14 cellular contexts compared by ENCODE assay signal in the genomic region with DNA sequence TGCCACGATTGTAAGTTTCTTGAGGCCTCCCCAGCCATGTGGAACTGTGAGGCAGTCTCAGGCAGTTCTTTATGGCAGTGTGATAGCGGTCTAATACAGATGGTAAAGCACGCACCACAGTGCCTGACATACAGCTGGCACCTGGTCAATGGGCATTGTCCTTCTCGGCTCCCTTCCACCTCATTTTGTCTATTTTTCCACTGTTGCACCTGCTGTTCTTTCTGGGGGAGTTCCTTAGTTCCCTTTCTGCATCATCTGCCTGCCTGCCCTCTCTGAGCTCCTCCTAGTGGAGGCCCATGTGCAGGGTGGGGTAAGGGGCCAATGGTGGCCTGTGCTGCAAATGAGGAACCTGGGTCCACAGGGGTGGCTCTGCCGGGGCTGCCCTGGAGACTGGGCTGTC.
DNase-seq lines count a peak whose midpoint lies in the region; ATAC-seq, FAIRE-seq and TF ChIP-seq lines count a peak whose summit lies in the region.
"Had no signal": no experiment of that assay in that cellular context is flagged by ENCODE, and none has a peak within 500 bp of the region (broad histone marks: within the 10 kb centered on the region; RNA-seq: fewer than 3 reads in every experiment).

No MANE protein-coding gene starts in this region.

- H3K4me2 ChIP-seq in Loucy (ENCODE audit: low read depth, low read length, poor library complexity, severe bottlenecking): no peak overlapping the region

- H3K36me3 ChIP-seq in Loucy (ENCODE audit: insufficient read depth, low read length): no peaks in the 10 kb centered on the region
- H3K36me3 ChIP-seq in ascending aorta: no peaks in the 10 kb centered on the region

- no peak for FAIRE-seq in H54 (lab: Jason Lieb, UNC)
- FAIRE-seq: HTR-8/SVneo had no signal

- intact Hi-C loops in activated CD8-positive, alpha-beta T cell treated with anti-CD3 and anti-CD28 coated beads for 36 hours (cut with micrococcal nuclease): no loop called here
- intact Hi-C loops in ascending aorta (cut with DNase I): no loop called here

- no peak overlapping the region for H3K9ac ChIP-seq in Loucy (ENCODE audit: low read depth, low read length, poor library complexity, severe bottlenecking)

- no peak for TF ChIP-seq POLR2A in H54 (IDR thresholded peaks at IDR 0.05; ENCODE audit: low read depth, low read length)

- no peaks in the 10 kb centered on the region for H3K27me3 Mint-ChIP-seq in activated CD8-positive, alpha-beta T cell treated with anti-CD3 and anti-CD28 coated beads for 36 hours
- H3K27me3 Mint-ChIP-seq: type B pancreatic cell had no signal

- H3F3A ChIP-seq in Loucy (ENCODE audit: low read depth): no peaks in the 10 kb centered on the region

- H2AFZ ChIP-seq in Loucy (ENCODE audit: low read length): no peak overlapping the region

- H3K79me2 ChIP-seq in Loucy (ENCODE audit: insufficient read depth, low read length): no peaks in the 10 kb centered on the region

- H3K4me3 ChIP-seq in Loucy (ENCODE audit: low read length, poor library complexity, severe bottlenecking) (no peak overlapping the region), ascending aorta (no peak overlapping the region)

- H3K4me3 Mint-ChIP-seq in activated CD8-positive, alpha-beta T cell treated with anti-CD3 and anti-CD28 coated beads for 36 hours: no peak overlapping the region
- H3K4me3 Mint-ChIP-seq: type B pancreatic cell had no signal

- no peaks in the 10 kb centered on the region for H3K9me2 ChIP-seq in Loucy (replicated peaks; ENCODE audit: low read depth, low read length)

- no peaks in the 10 kb centered on the region for H3K9me3 ChIP-seq in Loucy (ENCODE audit: insufficient read depth, low read depth, low read length)
- H3K9me3 ChIP-seq in ascending aorta: no peaks in the 10 kb centered on the region

- no peaks in the 10 kb centered on the region for H3K36me3 Mint-ChIP-seq in activated CD8-positive, alpha-beta T cell treated with anti-CD3 and anti-CD28 coated beads for 36 hours (ENCODE audit: low read depth)
- H3K36me3 Mint-ChIP-seq: activated naive CD4-positive, alpha-beta T cell treated with anti-CD3 and anti-CD28 coated beads, Interleukin-2, amount 50 U/mL, for 72 hours; type B pancreatic cell had no signal

- peak; percentile 26 for TF ChIP-seq CTCF in GM12873 (IDR thresholded peaks at IDR 0.05; ENCODE audit: insufficient read depth, low read depth, low read length, missing control alignments)
- TF ChIP-seq CTCF in Loucy (conservative IDR thresholded peaks at IDR 0.05; ENCODE audit: low read length): peak; percentile 35; the same call in 1 of the 2 replicates
- no peak for TF ChIP-seq CTCF in activated CD8-positive, alpha-beta T cell treated with anti-CD3 and anti-CD28 coated beads for 36 hours (IDR thresholded peaks at IDR 0.05)
- TF ChIP-seq CTCF in ascending aorta (IDR thresholded peaks at IDR 0.05): no peak

- H3K27me3 ChIP-seq in Loucy (ENCODE audit: insufficient read depth, low read length, poor library complexity, severe bottlenecking) (no peaks in the 10 kb centered on the region), ascending aorta (no peaks in the 10 kb centered on the region)

- CTCF ChIA-PET in activated CD8-positive, alpha-beta T cell treated with anti-CD3 and anti-CD28 coated beads for 36 hours (lab: Charles Lee): no interaction called here

- H3K27ac Mint-ChIP-seq in activated CD8-positive, alpha-beta T cell treated with anti-CD3 and anti-CD28 coated beads for 36 hours: no peak overlapping the region
- H3K27ac Mint-ChIP-seq: activated naive CD4-positive, alpha-beta T cell treated with anti-CD3 and anti-CD28 coated beads, Interleukin-2, amount 50 U/mL, for 72 hours; type B pancreatic cell had no signal

- H3K4me1 Mint-ChIP-seq in activated CD8-positive, alpha-beta T cell treated with anti-CD3 and anti-CD28 coated beads for 36 hours (ENCODE audit: low read depth): no peaks in the 10 kb centered on the region

- H3K9me3 Mint-ChIP-seq in activated CD8-positive, alpha-beta T cell treated with anti-CD3 and anti-CD28 coated beads for 36 hours: no peaks in the 10 kb centered on the region

- POLR2A ChIA-PET in activated CD8-positive, alpha-beta T cell treated with anti-CD3 and anti-CD28 coated beads for 36 hours (lab: Charles Lee): no interaction called here

- ATAC-seq in GM21576 (IDR thresholded peaks at IDR 0.05; ENCODE audit: unreplicated experiment): peak; percentile 68
- no peak for ATAC-seq in activated CD8-positive, alpha-beta T cell treated with anti-CD3 and anti-CD28 coated beads for 36 hours
- ATAC-seq: activated naive CD4-positive, alpha-beta T cell treated with anti-CD3 and anti-CD28 coated beads, Interleukin-2, amount 50 U/mL, for 72 hours had no signal

- H3K27ac ChIP-seq in ascending aorta: no peak overlapping the region

- DNase-seq in ecto neural progenitor cell (ENCODE audit: low spot score) (peak; percentile 39), H54 (ENCODE audit: insufficient read length, low spot score) (no peak), ascending aorta (ENCODE audit: low spot score in 2 of 2) (no peak)
- no peak for DNase-seq in activated CD8-positive, alpha-beta T cell treated with anti-CD3 and anti-CD28 coated beads for 36 hours
- no peak for DNase-seq in activated naive CD4-positive, alpha-beta T cell treated with anti-CD3 and anti-CD28 coated beads, Interleukin-2, amount 50 U/mL, for 16 hours
- DNase-seq: activated CD4-positive, alpha-beta T cell treated with anti-CD3 and anti-CD28 coated beads, Interleukin-2, amount 50 U/mL, for 4 hours; mesenchymal stem cell; SHP77 treated with DMSO at 0.1 percent for 48 hours had no signal

- H3K4me1 ChIP-seq in Loucy (ENCODE audit: insufficient read depth, low read length, poor library complexity, severe bottlenecking) (no peaks in the 10 kb centered on the region), ascending aorta (no peaks in the 10 kb centered on the region)

- no peaks in the 10 kb centered on the region for H4K20me1 ChIP-seq in Loucy (ENCODE audit: insufficient read depth, low read length, poor library complexity, severe bottlenecking)

Comparison
In these comparisons a context has a peak if more than half of its experiments do, and no peak if none do; other contexts are left out.
1. CTCF ChIP-seq: peak in GM12873 (single experiment) and Loucy (single experiment); none in activated CD8-positive, alpha-beta T cell treated with anti-CD3 and anti-CD28 coated beads for 36 hours (single experiment) and ascending aorta (0 of 3).